33 cellular contexts compared by ENCODE assay signal in genomic region chr15:65052956-65053355, GRCh38. TPM values are rescaled to one million over a fixed set of nuclear protein-coding genes. Genes with fewer than 3 reads are reported as not detected.
"Had no signal": no experiment of that assay in that cellular context is flagged by ENCODE, and none has a peak within 500 bp of the region (broad histone marks: within the 10 kb centered on the region; RNA-seq: fewer than 3 reads in every experiment).

No MANE protein-coding gene starts in this region.

- ATAC-seq: PC-3 had no signal

- H3K4me2 ChIP-seq: SK-N-SH had no signal

- H3K27me3 ChIP-seq: MG63, Peyer's patch, SJSA1 had no signal

- H3K9me3 ChIP-seq: MG63, Peyer's patch, SJSA1, SK-N-SH had no signal

- H3K36me3 ChIP-seq: MG63 had no signal

- H3K9ac ChIP-seq: SK-N-SH had no signal

- H3K4me3 ChIP-seq: MG63, Peyer's patch, SJSA1 had no signal

- H3K27ac ChIP-seq: SJSA1 had no signal

- DNase-seq: Kasumi-1, KBM-7, MG63, MV-4-11, NCI-H1092, NCI-H1105, NCI-H1417 treated with DMSO at 0.1 percent for 48 hours, NCI-H146, NCI-H1694, NCI-H187, NCI-H1930, NCI-H2029 treated with DMSO at 0.1 percent for 48 hours, NCI-H2081 treated with DMSO at 0.1 percent for 48 hours, NCI-H2107, NCI-H2171, NCI-H226, NCI-H446 treated with DMSO at 0.1 percent for 48 hours, NCI-H510A, NCI-H524, NCI-H526, NCI-H69, NCI-H748 treated with DMSO at 0.1 percent for 48 hours, NCI-H82, OCI-M1, PC-3, Peyer's patch, Right ventricle myocardium superior, RPMI8226, SHP77 treated with DMSO at 0.1 percent for 48 hours, SK-N-SH, SW 1271 had no signal

RNA-seq across cellular contexts. Expression of gene SLC51B, which starts 7.8 kb away (rescaled TPM):
- total RNA-seq: M059J, PC-3, Right ventricle myocardium superior had no signal
- polyA plus RNA-seq: SK-N-SH had no signal

RNA-seq across cellular contexts. Expression of gene RASL12, which starts 14.8 kb away (rescaled TPM):
- total RNA-seq: M059J, PC-3 had no signal
- polyA plus RNA-seq: SK-N-SH had no signal

RNA-seq across cellular contexts. Expression of gene KBTBD13, which starts 23.6 kb away (rescaled TPM):
- total RNA-seq: M059J, PC-3, SJSA1 had no signal
- polyA plus RNA-seq: SK-N-SH had no signal
